In genomic region chr16:23504076-23504452, GRCh38 we compare ENCODE assay signal across 9 cellular contexts. TPM values are rescaled to one million over a fixed set of nuclear protein-coding genes. Genes with fewer than 3 reads are reported as not detected.
DNase-seq lines count a peak whose midpoint lies in the region; ATAC-seq, FAIRE-seq and TF ChIP-seq lines count a peak whose summit lies in the region.
"Had no signal": no experiment of that assay in that cellular context is flagged by ENCODE, and none has a peak within 500 bp of the region (broad histone marks: within the 10 kb centered on the region; RNA-seq: fewer than 3 reads in every experiment).

No MANE protein-coding gene starts in this region.

- no peaks in the 10 kb centered on the region for H3K9me1 ChIP-seq in keratinocyte (ENCODE audit: control insufficient read depth, extremely low read depth, insufficient read depth, low read length)

- peaks cover 19% of the 10 kb centered on the region for H4K20me1 ChIP-seq in keratinocyte (ENCODE audit: control insufficient read depth, extremely low read depth, insufficient read depth, low read length)

- H3K79me2 ChIP-seq in keratinocyte (ENCODE audit: control insufficient read depth, insufficient read depth, low read length), result peaks cover 56% of the 10 kb centered on the region

- no peak overlapping the region for H2AFZ ChIP-seq in keratinocyte (ENCODE audit: control insufficient read depth, low read length)

- H3K4me3 ChIP-seq in keratinocyte (ENCODE audit: control insufficient read depth in 2 of 3, extremely low read depth in 1 of 3, insufficient read depth in 2 of 3, low read depth in 1 of 3, low read length in 3 of 3), result peak overlapping the region in 2 of 3 experiments; percentile 6 to 12

- H3K27me3 Mint-ChIP-seq in stimulated activated naive CD8-positive, alpha-beta T cell treated with anti-CD3 and anti-CD28 coated beads, Interleukin-15, Interleukin-2, amounts not matched to agents 100 ng/mL and 50 ng/mL, for 24 hours, result no peaks in the 10 kb centered on the region
- no peaks in the 10 kb centered on the region for H3K27me3 Mint-ChIP-seq in activated naive CD8-positive, alpha-beta T cell treated with anti-CD3 and anti-CD28 coated beads, Interleukin-2, amount 50 U/mL, for 24 hours
- H3K27me3 Mint-ChIP-seq: activated naive CD4-positive, alpha-beta T cell treated with anti-CD3 and anti-CD28 coated beads, Interleukin-2, amount 50 U/mL, for 24 hours had no signal

- H3K9ac ChIP-seq in keratinocyte (ENCODE audit: control insufficient read depth, extremely low read depth, insufficient read depth, low read length), result peak overlapping the region; percentile 64

- DNase-seq in stimulated activated naive CD8-positive, alpha-beta T cell treated with anti-CD3 and anti-CD28 coated beads, Interleukin-15, Interleukin-2, amounts not matched to agents 100 U/mL and 50 U/mL, for 24 hours, result no peak
- no peak for DNase-seq in activated naive CD8-positive, alpha-beta T cell treated with anti-CD3 and anti-CD28 coated beads, Interleukin-2, amount 50 U/mL, for 24 hours
- DNase-seq in keratinocyte (ENCODE audit: low read depth, low spot score), result peak; percentile 65
- DNase-seq in DMS153 (lab: John Stamatoyannopoulos, UW), result no peak
- DNase-seq in NCI-H82 treated with DMSO at 0.1 percent for 48 hours (lab: John Stamatoyannopoulos, UW; ENCODE audit: unreplicated experiment), result no peak
- DNase-seq in anterior cingulate cortex (lab: John Stamatoyannopoulos, UW), result no peak

- H3K4me2 ChIP-seq in keratinocyte (ENCODE audit: control insufficient read depth, extremely low read depth, insufficient read depth, low read depth, low read length), result peak overlapping the region; percentile 82

- no peak for ATAC-seq in stimulated activated naive CD8-positive, alpha-beta T cell treated with anti-CD3 and anti-CD28 coated beads, Interleukin-15, Interleukin-2, amounts not matched to agents 100 U/mL and 50 U/mL, for 24 hours
- no peak for ATAC-seq in activated naive CD8-positive, alpha-beta T cell treated with anti-CD3 and anti-CD28 coated beads, Interleukin-2, amount 50 U/mL, for 24 hours
- ATAC-seq in HG02973 (IDR thresholded peaks at IDR 0.05; ENCODE audit: unreplicated experiment), result no peak

- H3K9me3 Mint-ChIP-seq in stimulated activated naive CD8-positive, alpha-beta T cell treated with anti-CD3 and anti-CD28 coated beads, Interleukin-15, Interleukin-2, amounts not matched to agents 100 ng/mL and 50 ng/mL, for 24 hours, result peaks cover 4% of the 10 kb centered on the region
- no peaks in the 10 kb centered on the region for H3K9me3 Mint-ChIP-seq in activated naive CD8-positive, alpha-beta T cell treated with anti-CD3 and anti-CD28 coated beads, Interleukin-2, amount 50 U/mL, for 24 hours
- H3K9me3 Mint-ChIP-seq: activated naive CD4-positive, alpha-beta T cell treated with anti-CD3 and anti-CD28 coated beads, Interleukin-2, amount 50 U/mL, for 24 hours had no signal

- peak overlapping the region; percentile 31 for H3K27ac Mint-ChIP-seq in stimulated activated naive CD8-positive, alpha-beta T cell treated with anti-CD3 and anti-CD28 coated beads, Interleukin-15, Interleukin-2, amounts not matched to agents 100 ng/mL and 50 ng/mL, for 24 hours
- peak overlapping the region; percentile 88 for H3K27ac Mint-ChIP-seq in activated naive CD8-positive, alpha-beta T cell treated with anti-CD3 and anti-CD28 coated beads, Interleukin-2, amount 50 U/mL, for 24 hours
- H3K27ac Mint-ChIP-seq: activated naive CD4-positive, alpha-beta T cell treated with anti-CD3 and anti-CD28 coated beads, Interleukin-2, amount 50 U/mL, for 24 hours had no signal

- no peak for TF ChIP-seq CTCF in keratinocyte (optimal IDR thresholded peaks at IDR 0.05 in 1 of 3, IDR thresholded peaks at IDR 0.05 in 1 of 3, conservative IDR thresholded peaks at IDR 0.05 in 1 of 3; ENCODE audit: extremely low read depth in 1 of 3, insufficient read depth in 2 of 3, low read length in 3 of 3)

- peak; percentile 82 for FAIRE-seq in keratinocyte (lab: Jason Lieb, UNC)

- no peaks in the 10 kb centered on the region for H3K9me3 ChIP-seq in keratinocyte (ENCODE audit: control insufficient read depth, low read depth, low read length)

- dilution Hi-C loops in keratinocyte (cut with MboI; ENCODE audit: extremely low pct_ligation_motif_present, low sequenced_read_pairs), result no loop called here

- no peaks in the 10 kb centered on the region for H3K27me3 ChIP-seq in keratinocyte (ENCODE audit: control insufficient read depth, extremely low read depth, insufficient read depth, low read length)

- H3K4me1 ChIP-seq in keratinocyte (ENCODE audit: control insufficient read depth, extremely low read depth, insufficient read depth, low read length), result peaks cover 52% of the 10 kb centered on the region

- H3K4me1 Mint-ChIP-seq in stimulated activated naive CD8-positive, alpha-beta T cell treated with anti-CD3 and anti-CD28 coated beads, Interleukin-15, Interleukin-2, amounts not matched to agents 100 ng/mL and 50 ng/mL, for 24 hours (ENCODE audit: low read depth), result peaks cover 78% of the 10 kb centered on the region
- peaks cover 67% of the 10 kb centered on the region for H3K4me1 Mint-ChIP-seq in activated naive CD8-positive, alpha-beta T cell treated with anti-CD3 and anti-CD28 coated beads, Interleukin-2, amount 50 U/mL, for 24 hours

- H3K36me3 ChIP-seq in keratinocyte (ENCODE audit: control insufficient read depth in 2 of 2, extremely low read depth in 1 of 2, insufficient read depth in 2 of 2, low read length in 2 of 2), result no peaks in the 10 kb centered on the region

- H3K4me3 Mint-ChIP-seq in stimulated activated naive CD8-positive, alpha-beta T cell treated with anti-CD3 and anti-CD28 coated beads, Interleukin-15, Interleukin-2, amounts not matched to agents 100 ng/mL and 50 ng/mL, for 24 hours, result no peak overlapping the region
- peak overlapping the region; percentile 14 for H3K4me3 Mint-ChIP-seq in activated naive CD8-positive, alpha-beta T cell treated with anti-CD3 and anti-CD28 coated beads, Interleukin-2, amount 50 U/mL, for 24 hours
- H3K4me3 Mint-ChIP-seq: activated naive CD4-positive, alpha-beta T cell treated with anti-CD3 and anti-CD28 coated beads, Interleukin-2, amount 50 U/mL, for 24 hours had no signal

- H3K27ac ChIP-seq in keratinocyte (ENCODE audit: control insufficient read depth, insufficient read depth, low read length), result peak overlapping the region; percentile 89

- peaks cover 23% of the 10 kb centered on the region for H3K36me3 Mint-ChIP-seq in stimulated activated naive CD8-positive, alpha-beta T cell treated with anti-CD3 and anti-CD28 coated beads, Interleukin-15, Interleukin-2, amounts not matched to agents 100 ng/mL and 50 ng/mL, for 24 hours (ENCODE audit: low read depth)
- peaks cover 24% of the 10 kb centered on the region for H3K36me3 Mint-ChIP-seq in activated naive CD8-positive, alpha-beta T cell treated with anti-CD3 and anti-CD28 coated beads, Interleukin-2, amount 50 U/mL, for 24 hours (ENCODE audit: low read depth)

RNA-seq across cellular contexts. Expression of gene GGA2, which starts 6.2 kb away (rescaled TPM):
- 30.2 to 54.1 TPM (median 41.2 TPM) in 3 replicates for polyA plus RNA-seq in keratinocyte
- polyA plus RNA-seq in keratinocyte (2011; ENCODE audit: low read depth), result 17.5 TPM
- polyA plus RNA-seq in keratinocyte (2011; cell fraction: cytosol; rRNA removed), result 34.5 and 54.3 TPM in 2 replicates
- 87.7 and 94.8 TPM in 2 replicates for polyA plus RNA-seq in keratinocyte (2011; cell fraction: nucleus; rRNA removed)
- 20.4 and 34.5 TPM in 2 replicates for polyA plus RNA-seq in keratinocyte (2012; ENCODE audit: low replicate concordance)
- 39.3 to 55.2 TPM (median 43.3 TPM) in 3 replicates for polyA minus RNA-seq in keratinocyte
- 29.0 TPM for polyA minus RNA-seq in keratinocyte (2011; cell fraction: cytosol; rRNA and poly(A)+ RNA removed)
- polyA minus RNA-seq in keratinocyte (2011; cell fraction: nucleus; rRNA and poly(A)+ RNA removed), result 24.7 and 41.9 TPM in 2 replicates

RNA-seq across cellular contexts. Expression of gene COG7, which starts 51.1 kb away (rescaled TPM):
- polyA plus RNA-seq in keratinocyte, result 14.7 to 18.1 TPM (median 16.6 TPM) in 3 replicates
- 8.8 TPM for polyA plus RNA-seq in keratinocyte (2011; ENCODE audit: low read depth)
- 9.2 and 13.6 TPM in 2 replicates for polyA plus RNA-seq in keratinocyte (2011; cell fraction: cytosol; rRNA removed)
- 35.3 and 53.7 TPM in 2 replicates for polyA plus RNA-seq in keratinocyte (2011; cell fraction: nucleus; rRNA removed)
- polyA plus RNA-seq in keratinocyte (2012; ENCODE audit: low replicate concordance), result 10.7 and 13.3 TPM in 2 replicates
- polyA minus RNA-seq in keratinocyte, result 21.0 to 33.8 TPM (median 25.3 TPM) in 3 replicates
- 12.3 TPM for polyA minus RNA-seq in keratinocyte (2011; cell fraction: cytosol; rRNA and poly(A)+ RNA removed)
- polyA minus RNA-seq in keratinocyte (2011; cell fraction: nucleus; rRNA and poly(A)+ RNA removed), result 17.7 and 33.6 TPM in 2 replicates

RNA-seq across cellular contexts. Expression of gene EARS2, which starts 53.1 kb away (rescaled TPM):
- polyA plus RNA-seq in keratinocyte, result 32.7 to 44.6 TPM (median 39.5 TPM) in 3 replicates
- 4.9 TPM for polyA plus RNA-seq in keratinocyte (2011; ENCODE audit: low read depth)
- polyA plus RNA-seq in keratinocyte (2011; cell fraction: cytosol; rRNA removed), result 37.8 and 41.7 TPM in 2 replicates
- 40.8 and 58.1 TPM in 2 replicates for polyA plus RNA-seq in keratinocyte (2011; cell fraction: nucleus; rRNA removed)
- 12.9 and 27.4 TPM in 2 replicates for polyA plus RNA-seq in keratinocyte (2012; ENCODE audit: low replicate concordance)
- 59.5 to 60.3 TPM (median 59.8 TPM) in 3 replicates for polyA minus RNA-seq in keratinocyte
- polyA minus RNA-seq in keratinocyte (2011; cell fraction: cytosol; rRNA and poly(A)+ RNA removed), result 50.6 TPM
- polyA minus RNA-seq in keratinocyte (2011; cell fraction: nucleus; rRNA and poly(A)+ RNA removed), result 49.1 and 52.7 TPM in 2 replicates

RNA-seq across cellular contexts. Expression of gene UBFD1, which starts 53.5 kb away (rescaled TPM):
- 27.7 to 39.8 TPM (median 36.3 TPM) in 3 replicates for polyA plus RNA-seq in keratinocyte
- 22.1 TPM for polyA plus RNA-seq in keratinocyte (2011; ENCODE audit: low read depth)
- polyA plus RNA-seq in keratinocyte (2011; cell fraction: cytosol; rRNA removed), result 31.0 and 42.5 TPM in 2 replicates
- 42.5 and 51.0 TPM in 2 replicates for polyA plus RNA-seq in keratinocyte (2011; cell fraction: nucleus; rRNA removed)
- polyA plus RNA-seq in keratinocyte (2012; ENCODE audit: low replicate concordance), result 16.1 and 27.8 TPM in 2 replicates
- 26.6 to 35.1 TPM (median 27.8 TPM) in 3 replicates for polyA minus RNA-seq in keratinocyte
- 29.7 TPM for polyA minus RNA-seq in keratinocyte (2011; cell fraction: cytosol; rRNA and poly(A)+ RNA removed)
- polyA minus RNA-seq in keratinocyte (2011; cell fraction: nucleus; rRNA and poly(A)+ RNA removed), result 21.4 and 28.2 TPM in 2 replicates
